Comparison of ENCODE assay signal across 19 cellular contexts in the genomic region with DNA sequence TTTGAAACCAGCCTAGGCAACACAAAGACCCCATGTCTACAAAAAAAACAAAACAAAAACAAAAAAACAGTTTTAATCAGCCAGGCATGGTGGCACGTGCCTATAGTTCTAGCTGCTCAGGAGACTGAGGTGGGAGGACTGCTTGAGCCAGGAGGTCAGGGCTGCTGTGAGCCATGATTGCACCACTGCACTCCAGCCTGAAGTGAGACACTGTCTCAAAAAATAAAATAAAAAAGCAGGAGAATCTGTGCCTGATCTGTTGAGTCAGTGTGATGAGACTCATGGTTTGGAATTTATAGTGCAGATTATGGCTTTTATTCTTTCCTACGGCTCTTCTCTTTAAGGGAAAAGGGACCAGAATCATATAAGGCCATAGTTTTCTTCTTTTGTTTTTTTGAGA. TPM values are rescaled to one million over a fixed set of nuclear protein-coding genes. Genes with fewer than 3 reads are reported as not detected.
A peak's percentile ranks its signal among the peaks of the same experiment; 100 is the strongest.
DNase-seq lines count a peak whose midpoint lies in the region; ATAC-seq, FAIRE-seq and TF ChIP-seq lines count a peak whose summit lies in the region.
"Had no signal": no experiment of that assay in that cellular context is flagged by ENCODE, and none has a peak within 500 bp of the region (broad histone marks: within the 10 kb centered on the region; RNA-seq: fewer than 3 reads in every experiment).

No MANE protein-coding gene starts in this region.

- H3K4me1 Mint-ChIP-seq in MCF 10A (ENCODE audit: insufficient read depth, unreplicated experiment) = peaks cover 12% of the 10 kb centered on the region
- peaks cover 7% of the 10 kb centered on the region for H3K4me1 Mint-ChIP-seq in astrocyte (ENCODE audit: low read depth, unreplicated experiment)
- peaks cover 2% of the 10 kb centered on the region for H3K4me1 Mint-ChIP-seq in activated CD4-positive, alpha-beta T cell treated with anti-CD3 and anti-CD28 coated beads, Interleukin-2, amount 10 ng/mL, durations not matched to agents 7 days and 5 days

- H3K4me1 ChIP-seq in mammary epithelial cell (ENCODE audit: insufficient read depth, low read length) (no peaks in the 10 kb centered on the region), astrocyte (ENCODE audit: insufficient read depth, low read length) (no peaks in the 10 kb centered on the region)
- H3K4me1 ChIP-seq: upper lobe of right lung had no signal

- POLR2A ChIA-PET in MCF 10A (lab: Yijun Ruan, JAX) = interaction anchor here (0.9 kb wide), 1 partner anchor 27 kb away, joined by 3 read pairs; no protein-coding TSS in a partner anchor
- POLR2A ChIA-PET in activated CD4-positive, alpha-beta T cell treated with anti-CD3 and anti-CD28 coated beads, Interleukin-2, amount 10 ng/mL, durations not matched to agents 7 days and 5 days (lab: Charles Lee) = no interaction called here

- intact Hi-C loops in mammary epithelial cell (cut with micrococcal nuclease) (loop anchor here (5.0 kb wide), 1 partner anchor 36 kb away; a partner anchor contains a TSS), MCF 10A (cut with micrococcal nuclease) (no loop called here)

- H3K79me2 ChIP-seq in mammary epithelial cell (ENCODE audit: insufficient read depth, low read length) (peaks cover 80% of the 10 kb centered on the region), astrocyte (ENCODE audit: insufficient read depth, low read length) (peaks cover 81% of the 10 kb centered on the region)

- dilution Hi-C loops in mammary epithelial cell (cut with HindIII; ENCODE audit: low sequenced_read_pairs) = no loop called here

- H3K4me2 ChIP-seq in mammary epithelial cell (ENCODE audit: insufficient read depth, low read depth, low read length) (no peak overlapping the region), astrocyte (ENCODE audit: low read length) (peak overlapping the region; percentile 13)

- no peaks in the 10 kb centered on the region for H3K9me3 Mint-ChIP-seq in MCF 10A (ENCODE audit: unreplicated experiment)
- H3K9me3 Mint-ChIP-seq in astrocyte (ENCODE audit: unreplicated experiment) = no peaks in the 10 kb centered on the region
- no peaks in the 10 kb centered on the region for H3K9me3 Mint-ChIP-seq in activated CD4-positive, alpha-beta T cell treated with anti-CD3 and anti-CD28 coated beads, Interleukin-2, amount 10 ng/mL, durations not matched to agents 7 days and 5 days
- H3K9me3 Mint-ChIP-seq: activated naive CD4-positive, alpha-beta T cell treated with anti-CD3 and anti-CD28 coated beads, Interleukin-2, amount 50 U/mL, for 24 hours; stimulated activated effector memory CD8-positive, alpha-beta T cell treated with anti-CD3 and anti-CD28 coated beads, Interleukin-12 subunit alpha, Interleukin-12 subunit beta, amount 100 ng/mL, for 72 hours; T-helper 1 cell treated with Interleukin-12 subunit alpha and Interleukin-12 subunit beta and Interleukin-4 antibody, amounts not matched to agents 30 μg/mL and 1 μg/mL, for 36 hours had no signal

- H3K4me3 ChIP-seq in mammary epithelial cell (replicated peaks in 1 of 3; ENCODE audit: insufficient read depth in 1 of 3, low read depth in 2 of 3, low read length in 3 of 3) = no peak overlapping the region
- no peak overlapping the region for H3K4me3 ChIP-seq in astrocyte (ENCODE audit: insufficient read depth, low read depth, low read length)
- no peak overlapping the region for H3K4me3 ChIP-seq in fibroblast of villous mesenchyme (ENCODE audit: low read depth, low read length)
- H3K4me3 ChIP-seq in H7 (ENCODE audit: insufficient read depth, low read depth, low read length) = no peak overlapping the region
- H3K4me3 ChIP-seq: lung, upper lobe of right lung had no signal

- H2AFZ ChIP-seq in mammary epithelial cell (ENCODE audit: low read depth, low read length) = no peak overlapping the region
- H2AFZ ChIP-seq in astrocyte (ENCODE audit: low read depth, low read length) = no peak overlapping the region

- H3K4me3 Mint-ChIP-seq in MCF 10A (ENCODE audit: unreplicated experiment) = no peak overlapping the region
- peak overlapping the region; percentile 45 for H3K4me3 Mint-ChIP-seq in astrocyte (ENCODE audit: unreplicated experiment)
- H3K4me3 Mint-ChIP-seq in activated CD4-positive, alpha-beta T cell treated with anti-CD3 and anti-CD28 coated beads, Interleukin-2, amount 10 ng/mL, durations not matched to agents 7 days and 5 days = no peak overlapping the region
- H3K4me3 Mint-ChIP-seq: activated CD4-positive, alpha-beta T cell treated with anti-CD3 and anti-CD28 coated beads for 36 hours; activated naive CD4-positive, alpha-beta T cell treated with anti-CD3 and anti-CD28 coated beads, Interleukin-2, amount 50 U/mL, for 24 hours; stimulated activated effector memory CD8-positive, alpha-beta T cell treated with anti-CD3 and anti-CD28 coated beads, Interleukin-12 subunit alpha, Interleukin-12 subunit beta, amount 100 ng/mL, for 72 hours; T-helper 1 cell treated with Interleukin-12 subunit alpha and Interleukin-12 subunit beta and Interleukin-4 antibody, amounts not matched to agents 30 μg/mL and 1 μg/mL, for 36 hours had no signal

- no peaks in the 10 kb centered on the region for H3K36me3 ChIP-seq in mammary epithelial cell (ENCODE audit: insufficient read depth, low read length)
- no peaks in the 10 kb centered on the region for H3K36me3 ChIP-seq in astrocyte (ENCODE audit: insufficient read depth, low read length)
- H3K36me3 ChIP-seq in H7 (replicated peaks; ENCODE audit: control insufficient read depth, insufficient read depth, low read length) = no peaks in the 10 kb centered on the region; the same call in 1 of the 2 replicates
- H3K36me3 ChIP-seq: upper lobe of right lung had no signal

- H3K9me3 ChIP-seq in mammary epithelial cell (replicated peaks; ENCODE audit: insufficient read depth, low read length) (no peaks in the 10 kb centered on the region), astrocyte (ENCODE audit: insufficient read depth, low read depth, low read length) (no peaks in the 10 kb centered on the region)
- H3K9me3 ChIP-seq: upper lobe of right lung had no signal

- H3K27ac Mint-ChIP-seq in MCF 10A (ENCODE audit: low read depth, unreplicated experiment) (no peak overlapping the region), astrocyte (ENCODE audit: unreplicated experiment) (peak overlapping the region; percentile 87)
- H3K27ac Mint-ChIP-seq in activated CD4-positive, alpha-beta T cell treated with anti-CD3 and anti-CD28 coated beads, Interleukin-2, amount 10 ng/mL, durations not matched to agents 7 days and 5 days = no peak overlapping the region
- H3K27ac Mint-ChIP-seq: activated CD4-positive, alpha-beta T cell treated with anti-CD3 and anti-CD28 coated beads for 36 hours; activated naive CD4-positive, alpha-beta T cell treated with anti-CD3 and anti-CD28 coated beads, Interleukin-2, amount 50 U/mL, for 24 hours; stimulated activated effector memory CD8-positive, alpha-beta T cell treated with anti-CD3 and anti-CD28 coated beads, Interleukin-12 subunit alpha, Interleukin-12 subunit beta, amount 100 ng/mL, for 72 hours; T-helper 1 cell treated with Interleukin-12 subunit alpha and Interleukin-12 subunit beta and Interleukin-4 antibody, amounts not matched to agents 30 μg/mL and 1 μg/mL, for 36 hours had no signal

- no peaks in the 10 kb centered on the region for H4K20me1 ChIP-seq in mammary epithelial cell (ENCODE audit: insufficient read depth, low read length)
- peaks cover 62% of the 10 kb centered on the region for H4K20me1 ChIP-seq in astrocyte (ENCODE audit: insufficient read depth, low read length)

- in situ Hi-C loops in mammary epithelial cell (cut with MboI; ENCODE audit: low sequenced_read_pairs in 2 of 2) = no loop called here

- H3K27me3 Mint-ChIP-seq in MCF 10A (ENCODE audit: insufficient read depth, unreplicated experiment) (no peaks in the 10 kb centered on the region), astrocyte (ENCODE audit: low read depth, unreplicated experiment) (no peaks in the 10 kb centered on the region)
- no peaks in the 10 kb centered on the region for H3K27me3 Mint-ChIP-seq in activated CD4-positive, alpha-beta T cell treated with anti-CD3 and anti-CD28 coated beads, Interleukin-2, amount 10 ng/mL, durations not matched to agents 7 days and 5 days
- H3K27me3 Mint-ChIP-seq: activated CD4-positive, alpha-beta T cell treated with anti-CD3 and anti-CD28 coated beads for 36 hours; activated naive CD4-positive, alpha-beta T cell treated with anti-CD3 and anti-CD28 coated beads, Interleukin-2, amount 50 U/mL, for 24 hours had no signal

- no peaks in the 10 kb centered on the region for H3K27me3 ChIP-seq in mammary epithelial cell (ENCODE audit: insufficient read depth, low read length)
- no peaks in the 10 kb centered on the region for H3K27me3 ChIP-seq in astrocyte (ENCODE audit: insufficient read depth, low read length)
- no peaks in the 10 kb centered on the region for H3K27me3 ChIP-seq in H7 (ENCODE audit: control insufficient read depth, insufficient read depth, low read length)
- H3K27me3 ChIP-seq: upper lobe of right lung had no signal

- no peak for TF ChIP-seq CTCF in mammary epithelial cell (conservative IDR thresholded peaks at IDR 0.05 in 1 of 2, IDR thresholded peaks at IDR 0.05 in 1 of 2; ENCODE audit: extremely low read depth in 1 of 2, insufficient read depth in 1 of 2, low read depth in 1 of 2, low read length in 2 of 2)
- TF ChIP-seq CTCF in MCF 10A (IDR thresholded peaks at IDR 0.05; ENCODE audit: unreplicated experiment) = no peak
- no peak for TF ChIP-seq CTCF in astrocyte (IDR thresholded peaks at IDR 0.05; ENCODE audit: insufficient read depth, low read depth, low read length)
- TF ChIP-seq CTCF in fibroblast of villous mesenchyme (IDR thresholded peaks at IDR 0.05; ENCODE audit: insufficient read depth, low read depth, low read length) = no peak

- BruUV-seq in mammary epithelial cell (replicated peaks; lab: Mats Ljungman, UMichigan) = no TSS peak
- no TSS peak for BruUV-seq in MCF 10A (replicated peaks; lab: Mats Ljungman, UMichigan)

- FAIRE-seq in astrocyte (lab: Jason Lieb, UNC) = peak; percentile 20

- H3K36me3 Mint-ChIP-seq in MCF 10A (ENCODE audit: insufficient read depth, unreplicated experiment) (peaks cover 23% of the 10 kb centered on the region), astrocyte (ENCODE audit: low read depth, unreplicated experiment) (peaks cover 9% of the 10 kb centered on the region)
- H3K36me3 Mint-ChIP-seq in activated CD4-positive, alpha-beta T cell treated with anti-CD3 and anti-CD28 coated beads, Interleukin-2, amount 10 ng/mL, durations not matched to agents 7 days and 5 days (ENCODE audit: low read depth) = peaks cover 19% of the 10 kb centered on the region

- ATAC-seq in HG02981 (IDR thresholded peaks at IDR 0.05; ENCODE audit: unreplicated experiment) = no peak
- ATAC-seq: activated CD4-positive, alpha-beta T cell treated with anti-CD3 and anti-CD28 coated beads for 36 hours; sciatic nerve; stimulated activated effector memory CD8-positive, alpha-beta T cell treated with anti-CD3 and anti-CD28 coated beads, Interleukin-12 subunit alpha, Interleukin-12 subunit beta, amount 100 ng/mL, for 72 hours; upper lobe of right lung had no signal

- WGBS in mammary epithelial cell (ENCODE audit: low coverage, missing lambda C conversion rate) = 93% methylated on average over 2 of the region's 2 CpGs

- DNase-seq in mammary epithelial cell (peak; percentile 57), MCF 10A (ENCODE audit: unreplicated experiment) (no peak), astrocyte (ENCODE audit: low read depth) (peak; percentile 69), fibroblast of villous mesenchyme (ENCODE audit: low read depth) (peak; percentile 79), H7 (no peak), DMS114 treated with DMSO at 0.1 percent for 48 hours (lab: John Stamatoyannopoulos, UW; ENCODE audit: unreplicated experiment) (no peak)
- no peak for DNase-seq in activated CD4-positive, alpha-beta T cell treated with anti-CD3 and anti-CD28 coated beads, Interleukin-2, amount 10 ng/mL, durations not matched to agents 7 days and 5 days
- DNase-seq: activated CD4-positive, alpha-beta T cell treated with anti-CD3 and anti-CD28 coated beads for 36 hours; Calu3; NCI-H2029 treated with DMSO at 0.1 percent for 48 hours; NCI-H748 treated with DMSO at 0.1 percent for 48 hours; upper lobe of right lung had no signal

- no peak overlapping the region for H3K27ac ChIP-seq in mammary epithelial cell (ENCODE audit: insufficient read depth, low read depth, low read length)
- H3K27ac ChIP-seq in astrocyte (ENCODE audit: low read depth, low read length) = peak overlapping the region; percentile 37
- H3K27ac ChIP-seq: 22Rv1, upper lobe of right lung had no signal

- CTCF ChIA-PET in mammary epithelial cell (lab: Charles Lee; ENCODE audit: low non-redundant PET) (no interaction called here), MCF 10A (lab: Yijun Ruan, JAX) (no interaction called here)
- CTCF ChIA-PET in activated CD4-positive, alpha-beta T cell treated with anti-CD3 and anti-CD28 coated beads, Interleukin-2, amount 10 ng/mL, durations not matched to agents 7 days and 5 days (lab: Charles Lee) = no interaction called here

- H3K9ac ChIP-seq in mammary epithelial cell (ENCODE audit: insufficient read depth, low read length) = no peak overlapping the region
- no peak overlapping the region for H3K9ac ChIP-seq in astrocyte (ENCODE audit: low read length)

RNA-seq across cellular contexts. Expression of a gene that starts 16.5 kb away (rescaled TPM):
- total RNA-seq in mammary epithelial cell (10 to 100 TPM; 21.3 to 24.6 TPM), MCF 10A (2022) (27.4 and 30.6 TPM in 2 replicates), astrocyte (19.2 and 21.9 TPM in 2 replicates), fibroblast of villous mesenchyme (19.6 and 23.3 TPM in 2 replicates)
- 15.4 TPM for polyA plus RNA-seq in mammary epithelial cell
- 16.6 TPM for polyA minus RNA-seq in mammary epithelial cell
- total RNA-seq in H7 (2014; rRNA removed; shearing (Covaris generic)) = 57.0 and 77.0 TPM in 2 replicates
- 10 to 100 TPM; 15.7 to 16.4 TPM for total RNA-seq in activated CD4-positive, alpha-beta T cell treated with anti-CD3 and anti-CD28 coated beads, Interleukin-2, amount 10 ng/mL, durations not matched to agents 7 days and 5 days

RNA-seq across cellular contexts. Expression of a gene that starts 35.0 kb away (rescaled TPM):
- total RNA-seq in mammary epithelial cell (1 to 10 TPM; 3.1 to 4.5 TPM), MCF 10A (2022) (0.63 and 1.1 TPM in 2 replicates), astrocyte (3.3 and 3.8 TPM in 2 replicates), fibroblast of villous mesenchyme (under 0.01 TPM in 1 of 2 replicates, not detected in the other)
- 2.3 TPM for polyA plus RNA-seq in mammary epithelial cell
- polyA minus RNA-seq in mammary epithelial cell = 1.6 TPM
- 49.0 and 52.5 TPM in 2 replicates for total RNA-seq in H7 (2014; rRNA removed; shearing (Covaris generic))
- total RNA-seq in activated CD4-positive, alpha-beta T cell treated with anti-CD3 and anti-CD28 coated beads, Interleukin-2, amount 10 ng/mL, durations not matched to agents 7 days and 5 days = not detected

Comparison
In these comparisons a context has a peak if more than half of its experiments do, and no peak if none do; other contexts are left out.
1. DNase-seq: peak in mammary epithelial cell (single experiment), astrocyte (single experiment) and fibroblast of villous mesenchyme (single experiment); none in MCF 10A (single experiment), H7 (single experiment), activated CD4-positive, alpha-beta T cell treated with anti-CD3 and anti-CD28 coated beads, Interleukin-2, amount 10 ng/mL, durations not matched to agents 7 days and 5 days (single experiment) and DMS114 treated with DMSO at 0.1 percent for 48 hours (single experiment).